8 cellular contexts compared by ENCODE assay signal in the genomic region with DNA sequence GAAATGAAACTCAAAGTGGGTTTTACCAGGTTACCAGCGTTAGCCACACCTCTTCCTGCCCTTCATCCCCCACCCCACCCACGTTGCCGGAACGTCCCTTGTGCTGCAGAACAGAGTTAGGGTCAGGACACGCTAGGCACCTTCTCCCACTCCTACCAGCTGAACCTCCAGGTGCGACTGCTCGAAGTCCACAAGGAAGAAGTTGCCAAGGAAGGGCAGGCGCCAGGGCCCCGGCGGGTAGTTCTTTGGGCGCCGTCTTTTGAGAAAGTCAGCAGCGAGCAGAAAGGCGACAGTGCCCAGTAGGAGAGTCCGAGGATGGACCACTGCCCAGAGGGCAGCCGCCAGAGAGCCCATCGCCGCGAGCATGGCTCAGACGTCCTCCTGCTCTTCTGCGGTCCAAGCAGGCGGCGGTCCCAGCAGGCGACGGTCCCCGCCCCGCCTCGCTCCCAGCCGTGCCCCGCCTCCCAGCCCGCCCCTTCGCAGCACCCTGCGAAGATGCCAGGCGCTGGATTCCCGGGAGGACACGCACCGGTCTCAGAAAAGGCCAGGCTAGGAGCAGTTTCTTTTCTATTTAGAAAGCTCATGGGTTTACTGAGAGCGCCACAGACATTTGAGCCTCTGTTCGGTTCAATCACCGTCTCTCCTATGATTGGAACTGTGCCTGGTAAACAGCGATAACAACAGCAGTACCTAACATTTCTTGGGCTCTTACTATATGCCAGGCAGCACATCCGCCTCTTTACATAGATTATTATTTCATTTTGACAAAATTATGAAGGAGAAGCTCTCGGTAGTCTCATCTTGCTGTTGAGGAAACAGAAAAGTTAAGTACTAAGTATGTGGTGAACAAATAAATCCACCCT. TPM values are rescaled to one million over a fixed set of nuclear protein-coding genes. Genes with fewer than 3 reads are reported as not detected.
A peak's percentile ranks its signal among the peaks of the same experiment; 100 is the strongest.
DNase-seq lines count a peak whose midpoint lies in the region; ATAC-seq and TF ChIP-seq lines count a peak whose summit lies in the region.

A gene with protein sequence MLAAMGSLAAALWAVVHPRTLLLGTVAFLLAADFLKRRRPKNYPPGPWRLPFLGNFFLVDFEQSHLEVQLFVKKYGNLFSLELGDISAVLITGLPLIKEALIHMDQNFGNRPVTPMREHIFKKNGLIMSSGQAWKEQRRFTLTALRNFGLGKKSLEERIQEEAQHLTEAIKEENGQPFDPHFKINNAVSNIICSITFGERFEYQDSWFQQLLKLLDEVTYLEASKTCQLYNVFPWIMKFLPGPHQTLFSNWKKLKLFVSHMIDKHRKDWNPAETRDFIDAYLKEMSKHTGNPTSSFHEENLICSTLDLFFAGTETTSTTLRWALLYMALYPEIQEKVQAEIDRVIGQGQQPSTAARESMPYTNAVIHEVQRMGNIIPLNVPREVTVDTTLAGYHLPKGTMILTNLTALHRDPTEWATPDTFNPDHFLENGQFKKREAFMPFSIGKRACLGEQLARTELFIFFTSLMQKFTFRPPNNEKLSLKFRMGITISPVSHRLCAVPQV (minus strand): TSS at position 393 of the 863 bp plus-strand sequence. CDS start 27 bp downstream, at position 366.

- no peak within 1 kb of the TSS for H3K14ac ChIP-seq in H9 (ENCODE audit: insufficient read depth, low read length)

- POLR2A ChIA-PET in activated CD8-positive, alpha-beta T cell treated with anti-CD3 and anti-CD28 coated beads for 36 hours (lab: Charles Lee): interaction anchor here (0.5 to 1.2 kb wide), 2 partner anchors 111 to 1240 kb away, joined by 3 read pairs; no protein-coding TSS in a partner anchor

- peak within 1 kb of the TSS; percentile 40 for H3K4me3 ChIP-seq in mononuclear cell (ENCODE audit: low read length)

- CTCF ChIA-PET in activated CD8-positive, alpha-beta T cell treated with anti-CD3 and anti-CD28 coated beads for 36 hours (lab: Charles Lee): interaction anchor here (0.9 to 1.8 kb wide), 3 partner anchors 17 to 46 kb away, joined by 3 to 7 read pairs (median 4); no protein-coding TSS in a partner anchor

- H3K27ac ChIP-seq in H9 (ENCODE audit: insufficient read length, low read depth, low read length): no peak within 1 kb of the TSS

- peak within 1 kb of the TSS; percentile 42 for H3K18ac ChIP-seq in H9 (ENCODE audit: insufficient read length, low read depth, low read length)

- H2BK120ac ChIP-seq in H9 (ENCODE audit: low read depth, low read length, poor library complexity, severe bottlenecking): no peak within 1 kb of the TSS

- TF ChIP-seq CTCF in H9 (conservative IDR thresholded peaks at IDR 0.05): no peak
- TF ChIP-seq CTCF in activated CD8-positive, alpha-beta T cell treated with anti-CD3 and anti-CD28 coated beads for 36 hours (IDR thresholded peaks at IDR 0.05): no peak
- no peak for TF ChIP-seq CTCF in endothelial cell (IDR thresholded peaks at IDR 0.05; ENCODE audit: unreplicated experiment)

- no peaks in the 10 kb centered on the region for H3K9me3 ChIP-seq in H9 (ENCODE audit: control insufficient read depth, low read depth, low read length)
- peaks cover 13% of the 10 kb centered on the region for H3K9me3 ChIP-seq in mononuclear cell (ENCODE audit: low read depth, low read length)

- peaks cover 5% of the 10 kb centered on the region for H3K23me2 ChIP-seq in H9 (ENCODE audit: insufficient read length, low read depth, low read length, poor library complexity, severe bottlenecking)

- intact Hi-C loops in activated CD8-positive, alpha-beta T cell treated with anti-CD3 and anti-CD28 coated beads for 36 hours (cut with micrococcal nuclease): no loop called here

- H2BK20ac ChIP-seq in H9 (ENCODE audit: low read depth, low read length, poor library complexity, severe bottlenecking): no peak within 1 kb of the TSS

- no peaks in the 10 kb centered on the region for H3K79me1 ChIP-seq in H9 (ENCODE audit: insufficient read depth, low read depth, low read length, poor library complexity, severe bottlenecking)

- no peaks in the 10 kb centered on the region for H3K79me2 ChIP-seq in H9 (ENCODE audit: insufficient read depth, low read length)

- H3K9ac ChIP-seq in H9 (ENCODE audit: extremely low read depth, insufficient read length, low read length): peak within 1 kb of the TSS; percentile 65

- H3K4me3 Mint-ChIP-seq in H9: peak within 1 kb of the TSS; percentile 69 to 80
- peak within 1 kb of the TSS; percentile 78 for H3K4me3 Mint-ChIP-seq in activated CD8-positive, alpha-beta T cell treated with anti-CD3 and anti-CD28 coated beads for 36 hours
- peak within 1 kb of the TSS; percentile 77 for H3K4me3 Mint-ChIP-seq in endothelial cell (ENCODE audit: unreplicated experiment)
- peak within 1 kb of the TSS; percentile 60 for H3K4me3 Mint-ChIP-seq in stimulated activated effector memory CD8-positive, alpha-beta T cell treated with anti-CD3 and anti-CD28 coated beads, Interleukin-12 subunit alpha, Interleukin-12 subunit beta, amount 100 ng/mL, for 72 hours

- H3K9me3 Mint-ChIP-seq in H9 (peaks cover 3 to 6% of the 10 kb centered on the region in 2 experiments; a peak in 4 of 5 replicates), endothelial cell (ENCODE audit: unreplicated experiment) (no peaks in the 10 kb centered on the region)
- H3K9me3 Mint-ChIP-seq in activated CD8-positive, alpha-beta T cell treated with anti-CD3 and anti-CD28 coated beads for 36 hours: peaks cover 7% of the 10 kb centered on the region
- H3K9me3 Mint-ChIP-seq in stimulated activated effector memory CD8-positive, alpha-beta T cell treated with anti-CD3 and anti-CD28 coated beads, Interleukin-12 subunit alpha, Interleukin-12 subunit beta, amount 100 ng/mL, for 72 hours: peaks cover 15% of the 10 kb centered on the region

- H4K91ac ChIP-seq in H9 (ENCODE audit: insufficient read length, low read depth, low read length): no peak within 1 kb of the TSS

- no peak within 1 kb of the TSS for H4K5ac ChIP-seq in H9 (ENCODE audit: insufficient read length, low read depth, low read length)

- no peak within 1 kb of the TSS for H3K27ac Mint-ChIP-seq in H9
- peak within 1 kb of the TSS; percentile 36 for H3K27ac Mint-ChIP-seq in activated CD8-positive, alpha-beta T cell treated with anti-CD3 and anti-CD28 coated beads for 36 hours
- no peak within 1 kb of the TSS for H3K27ac Mint-ChIP-seq in endothelial cell (ENCODE audit: unreplicated experiment)
- H3K27ac Mint-ChIP-seq in stimulated activated effector memory CD8-positive, alpha-beta T cell treated with anti-CD3 and anti-CD28 coated beads, Interleukin-12 subunit alpha, Interleukin-12 subunit beta, amount 100 ng/mL, for 72 hours: no peak within 1 kb of the TSS

- no peaks in the 10 kb centered on the region for H4K20me1 ChIP-seq in H9 (ENCODE audit: control insufficient read depth, insufficient read depth, insufficient read length)

- peaks cover 65% of the 10 kb centered on the region for H3K27me3 Mint-ChIP-seq in H9 (ENCODE audit: low read depth)
- H3K27me3 Mint-ChIP-seq in activated CD8-positive, alpha-beta T cell treated with anti-CD3 and anti-CD28 coated beads for 36 hours: peaks cover 21% of the 10 kb centered on the region
- H3K27me3 Mint-ChIP-seq in endothelial cell (ENCODE audit: unreplicated experiment): peaks cover 1% of the 10 kb centered on the region

- H3K27me3 ChIP-seq in H9 (ENCODE audit: insufficient read depth, low read length) (no peaks in the 10 kb centered on the region; the same call in 1 of the 2 replicates), mononuclear cell (ENCODE audit: insufficient read depth, low read length) (peaks cover 28% of the 10 kb centered on the region)

- H2BK15ac ChIP-seq in H9 (ENCODE audit: low read depth, low read length): no peak within 1 kb of the TSS

- H2AK5ac ChIP-seq in H9 (ENCODE audit: insufficient read length, low read length): no peak within 1 kb of the TSS

- H2AFZ ChIP-seq in H9 (ENCODE audit: low read length): no peak within 1 kb of the TSS

- H3K4me2 ChIP-seq in H9 (ENCODE audit: insufficient read depth, insufficient read length, low read length): peak within 1 kb of the TSS; percentile 97

- peak; percentile 87 for ATAC-seq in activated CD8-positive, alpha-beta T cell treated with anti-CD3 and anti-CD28 coated beads for 36 hours
- peak; percentile 84 for ATAC-seq in stimulated activated effector memory CD8-positive, alpha-beta T cell treated with anti-CD3 and anti-CD28 coated beads, Interleukin-12 subunit alpha, Interleukin-12 subunit beta, amount 100 ng/mL, for 72 hours
- no peak for ATAC-seq in GM18519 (IDR thresholded peaks at IDR 0.05; ENCODE audit: low FRiP score, unreplicated experiment)

- H2BK5ac ChIP-seq in H9 (ENCODE audit: insufficient read length, low read length): no peak within 1 kb of the TSS

- H3K23ac ChIP-seq in H9 (ENCODE audit: insufficient read length, low read depth, low read length): no peak within 1 kb of the TSS

- no peak within 1 kb of the TSS for H3T11ph ChIP-seq in H9 (ENCODE audit: low read length)

- no peak within 1 kb of the TSS for H3K4ac ChIP-seq in H9 (ENCODE audit: low read depth, low read length)

- no peaks in the 10 kb centered on the region for H3K4me1 ChIP-seq in H9 (ENCODE audit: insufficient read depth, low read length)
- H3K4me1 ChIP-seq in mononuclear cell (ENCODE audit: insufficient read depth, low read length): peaks cover 3% of the 10 kb centered on the region

- H3K4me1 Mint-ChIP-seq in H9: peaks cover 10% of the 10 kb centered on the region in 2 experiments; a peak in 3 of 4 replicates
- peaks cover 11% of the 10 kb centered on the region for H3K4me1 Mint-ChIP-seq in activated CD8-positive, alpha-beta T cell treated with anti-CD3 and anti-CD28 coated beads for 36 hours (ENCODE audit: low read depth)
- H3K4me1 Mint-ChIP-seq in endothelial cell (ENCODE audit: unreplicated experiment): no peaks in the 10 kb centered on the region
- peaks cover 6% of the 10 kb centered on the region for H3K4me1 Mint-ChIP-seq in stimulated activated effector memory CD8-positive, alpha-beta T cell treated with anti-CD3 and anti-CD28 coated beads, Interleukin-12 subunit alpha, Interleukin-12 subunit beta, amount 100 ng/mL, for 72 hours

- no CpG with 5 or more reads among the region's 43 CpGs for WGBS in H9 (ENCODE audit: extremely low coverage, insufficient read length, low lambda C conversion rate)

- no peak within 1 kb of the TSS for H3K56ac ChIP-seq in H9 (ENCODE audit: insufficient read length, low read depth, low read length)

- no peaks in the 10 kb centered on the region for H3K36me3 Mint-ChIP-seq in H9 (ENCODE audit: insufficient read depth in 1 of 3, low read depth in 3 of 3)
- peaks cover 4% of the 10 kb centered on the region for H3K36me3 Mint-ChIP-seq in activated CD8-positive, alpha-beta T cell treated with anti-CD3 and anti-CD28 coated beads for 36 hours (ENCODE audit: low read depth)
- H3K36me3 Mint-ChIP-seq in endothelial cell (ENCODE audit: low read depth, unreplicated experiment): no peaks in the 10 kb centered on the region
- H3K36me3 Mint-ChIP-seq in stimulated activated effector memory CD8-positive, alpha-beta T cell treated with anti-CD3 and anti-CD28 coated beads, Interleukin-12 subunit alpha, Interleukin-12 subunit beta, amount 100 ng/mL, for 72 hours: no peaks in the 10 kb centered on the region

- DNase-seq in DMS53 treated with DMSO at 0.1 percent for 48 hours (lab: John Stamatoyannopoulos, UW; ENCODE audit: unreplicated experiment): peak; percentile 71
- DNase-seq in H9: peak; percentile 76
- peak; percentile 54 for DNase-seq in NCI-H2107 treated with DMSO at 0.1 percent for 48 hours (lab: John Stamatoyannopoulos, UW; ENCODE audit: unreplicated experiment)
- peak; percentile 58 for DNase-seq in activated CD8-positive, alpha-beta T cell treated with anti-CD3 and anti-CD28 coated beads for 36 hours
- DNase-seq in endothelial cell (ENCODE audit: low spot score): peak; percentile 53
- no peak for DNase-seq in stimulated activated effector memory CD8-positive, alpha-beta T cell treated with anti-CD3 and anti-CD28 coated beads, Interleukin-12 subunit alpha, Interleukin-12 subunit beta, amount 100 ng/mL, for 72 hours (ENCODE audit: low spot score in 2 of 2)

- H4K8ac ChIP-seq in H9 (replicated peaks; ENCODE audit: insufficient read length, low read depth, low read length): no peak within 1 kb of the TSS

- H2BK12ac ChIP-seq in H9 (ENCODE audit: insufficient read length, low read depth, low read length): no peak within 1 kb of the TSS

RNA-seq across cellular contexts. Expression of the gene that starts here (rescaled TPM):
- total RNA-seq in H9 (2021) (0.57 and 0.86 TPM in 2 replicates), endothelial cell (ENCODE audit: unreplicated experiment) (0.64 TPM), mononuclear cell (0.10 TPM)
- 1 to 10 TPM in 1 of 2 experiments, under 1 TPM in 1; 0.83 to 1.4 TPM for total RNA-seq in activated CD8-positive, alpha-beta T cell treated with anti-CD3 and anti-CD28 coated beads for 36 hours

Comparison
In these comparisons a context has a peak if more than half of its experiments do, and no peak if none do; other contexts are left out.
1. Peak in DNase-seq, H3K9ac ChIP-seq and H3K4me2 ChIP-seq in H9; RNA of the gene not detected or under 1 TPM.
2. Peak in DNase-seq in endothelial cell; RNA of the gene not detected or under 1 TPM.
3. DNase-seq: peak in DMS53 treated with DMSO at 0.1 percent for 48 hours (single experiment), NCI-H2107 treated with DMSO at 0.1 percent for 48 hours (single experiment) and activated CD8-positive, alpha-beta T cell treated with anti-CD3 and anti-CD28 coated beads for 36 hours (single experiment); none in stimulated activated effector memory CD8-positive, alpha-beta T cell treated with anti-CD3 and anti-CD28 coated beads, Interleukin-12 subunit alpha, Interleukin-12 subunit beta, amount 100 ng/mL, for 72 hours (0 of 2).
4. Peak in every context shown above with its lines, with median percentiles within 50 percentile points of each other: H3K4me3 Mint-ChIP-seq.